In genomic region chr13:51856998-51857397, GRCh38 we compare ENCODE assay signal across 23 cellular contexts. TPM values are rescaled to one million over a fixed set of nuclear protein-coding genes. Genes with fewer than 3 reads are reported as not detected.
DNase-seq lines count a peak whose midpoint lies in the region; ATAC-seq and TF ChIP-seq lines count a peak whose summit lies in the region.
"Had no signal": no experiment of that assay in that cellular context is flagged by ENCODE, and none has a peak within 500 bp of the region (broad histone marks: within the 10 kb centered on the region; RNA-seq: fewer than 3 reads in every experiment).

No MANE protein-coding gene starts in this region.

- H3K4me1 ChIP-seq in MM.1S (ENCODE audit: low read length) (0 out of 2 replicates have a peak, but pooled peaks cover 4% of the 10 kb centered on the region), OCI-LY7 (ENCODE audit: insufficient read depth, low read length, poor library complexity, severe bottlenecking) (no peaks in the 10 kb centered on the region)

- peak overlapping the region; percentile 63 for H3K27ac ChIP-seq in 22Rv1
- H3K27ac ChIP-seq in MM.1S (ENCODE audit: low read length) = no peak overlapping the region
- H3K27ac ChIP-seq in OCI-LY7 (ENCODE audit: low read depth, low read length, poor library complexity, severe bottlenecking) = no peak overlapping the region
- H3K27ac ChIP-seq: PC-9, RWPE1, SK-N-MC had no signal

- H3K4me3 ChIP-seq in MM.1S (ENCODE audit: low read length) (no peak overlapping the region), OCI-LY7 (ENCODE audit: low read depth, low read length, poor library complexity, severe bottlenecking) (no peak overlapping the region)
- H3K4me3 ChIP-seq: PC-9, SK-N-MC had no signal

- CTCF ChIA-PET in OCI-LY7 (lab: Charles Lee; ENCODE audit: unreplicated experiment) = no interaction called here

- DNase-seq in DMS53 treated with DMSO at 0.1 percent for 48 hours (lab: John Stamatoyannopoulos, UW; ENCODE audit: unreplicated experiment) (peak; percentile 79), NCI-H748 (lab: John Stamatoyannopoulos, UW; ENCODE audit: unreplicated experiment) (peak; percentile 46), left colon (no peak), MM.1S (no peak), OCI-LY7 (ENCODE audit: low spot score) (no peak)
- DNase-seq: CD4-positive, CD25-positive, alpha-beta regulatory T cell; EL; GF-D8; H7; Kasumi-1; NCI-H1092 treated with DMSO at 0.1 percent for 48 hours; NCI-H187 treated with DMSO at 0.1 percent for 48 hours; NCI-H2171; NCI-H345; NCI-H524; SHP77 treated with DMSO at 0.1 percent for 48 hours; SW 1271; T-helper 17 cell had no signal

- no peaks in the 10 kb centered on the region for H4K20me1 ChIP-seq in MM.1S (ENCODE audit: insufficient read depth, low read length)
- no peaks in the 10 kb centered on the region for H4K20me1 ChIP-seq in OCI-LY7 (ENCODE audit: insufficient read depth, low read length)

- H3K9me3 ChIP-seq in MM.1S (replicated peaks; ENCODE audit: insufficient read depth, low read length) (no peaks in the 10 kb centered on the region), OCI-LY7 (ENCODE audit: low read length) (no peaks in the 10 kb centered on the region)

- no peaks in the 10 kb centered on the region for H3K27me3 ChIP-seq in MM.1S (replicated peaks; ENCODE audit: insufficient read depth, low read length)

- no peak overlapping the region for H3K4me2 ChIP-seq in MM.1S (ENCODE audit: low read depth, low read length)
- H3K4me2 ChIP-seq in OCI-LY7 (ENCODE audit: low read length) = no peak overlapping the region
- H3K4me2 ChIP-seq: PC-9 had no signal

- TF ChIP-seq CTCF in 22Rv1 (IDR thresholded peaks at IDR 0.05) (no peak), MM.1S (IDR thresholded peaks at IDR 0.05; ENCODE audit: low read length) (no peak), OCI-LY7 (conservative IDR thresholded peaks at IDR 0.05; ENCODE audit: low read length) (no peak)

- no TSS peak for BruUV-seq in OCI-LY7 (replicated peaks; lab: Mats Ljungman, UMichigan)

- intact Hi-C loops in left colon (cut with DNase I, micrococcal nuclease) = no loop called here
- intact Hi-C loops in OCI-LY7 (cut with micrococcal nuclease; ENCODE audit: unreplicated experiment) = no loop called here

- H3K79me2 ChIP-seq in MM.1S (ENCODE audit: low read length) = no peaks in the 10 kb centered on the region
- H3K79me2 ChIP-seq in OCI-LY7 (ENCODE audit: insufficient read depth, low read depth, low read length) = no peaks in the 10 kb centered on the region

- H3K9ac ChIP-seq in MM.1S (ENCODE audit: low read length) = no peak overlapping the region

- H2AFZ ChIP-seq in MM.1S (ENCODE audit: low read length) (no peak overlapping the region), OCI-LY7 (ENCODE audit: low read length) (no peak overlapping the region)
- H2AFZ ChIP-seq: PC-9 had no signal

- ATAC-seq in left colon (peak; percentile 28), HG02798 (IDR thresholded peaks at IDR 0.05; ENCODE audit: poor library complexity, unreplicated experiment) (no peak)
- ATAC-seq: T-helper 17 cell had no signal

- no peaks in the 10 kb centered on the region for H3F3A ChIP-seq in MM.1S (ENCODE audit: insufficient read depth, low read length)

- H3K36me3 ChIP-seq in MM.1S (replicated peaks; ENCODE audit: insufficient read depth, low read length) (no peaks in the 10 kb centered on the region), OCI-LY7 (ENCODE audit: insufficient read depth, low read length) (no peaks in the 10 kb centered on the region)

- H3K9me2 ChIP-seq in MM.1S (replicated peaks; ENCODE audit: insufficient read depth, low read length) (no peaks in the 10 kb centered on the region), OCI-LY7 (ENCODE audit: insufficient read depth, low read length) (no peaks in the 10 kb centered on the region)

- POLR2A ChIA-PET in OCI-LY7 (lab: Charles Lee) = interaction anchor here (1.4 kb wide), 1 partner anchor 30 kb away, joined by 3 read pairs; no protein-coding TSS in a partner anchor

RNA-seq across cellular contexts. Expression of gene CCDC70, which starts 4.8 kb away (rescaled TPM):
- not detected for total RNA-seq in left colon
- not detected in 2 replicates for total RNA-seq in OCI-LY7 (2014; rRNA removed; shearing (Covaris generic))
- not detected in 2 replicates for total RNA-seq in OCI-LY7 (2022)
- total RNA-seq: CD4-positive, CD25-positive, alpha-beta regulatory T cell; H7; PC-9; T-helper 17 cell had no signal

RNA-seq across cellular contexts. Expression of gene TMEM272, which starts 12.0 kb away (rescaled TPM):
- total RNA-seq in left colon (under 1 TPM; 0.06 to 0.11 TPM), OCI-LY7 (2022) (0.46 and 0.90 TPM in 2 replicates)
- 0.41 and 0.75 TPM in 2 replicates for total RNA-seq in OCI-LY7 (2014; rRNA removed; shearing (Covaris generic))
- total RNA-seq: H7, PC-9 had no signal

RNA-seq across cellular contexts. Expression of gene DHRS12, which starts 53.0 kb away (rescaled TPM):
- 10 to 100 TPM; 15.2 to 15.3 TPM for total RNA-seq in left colon
- total RNA-seq in OCI-LY7 (2014; rRNA removed; shearing (Covaris generic)) = 3.4 and 3.5 TPM in 2 replicates
- 11.9 and 12.5 TPM in 2 replicates for total RNA-seq in OCI-LY7 (2022)

Comparison
In these comparisons a context has a peak if more than half of its experiments do, and no peak if none do; other contexts are left out.
1. DNase-seq: peak in DMS53 treated with DMSO at 0.1 percent for 48 hours (single experiment) and NCI-H748 (single experiment); none in left colon (0 of 2), MM.1S (single experiment) and OCI-LY7 (single experiment).